ENCODE assay signal across 33 cellular contexts in genomic region chr1:46543761-46544560, GRCh38. TPM values are rescaled to one million over a fixed set of nuclear protein-coding genes. Genes with fewer than 3 reads are reported as not detected.
DNase-seq lines count a peak whose midpoint lies in the region; ATAC-seq and TF ChIP-seq lines count a peak whose summit lies in the region.
"Had no signal": no experiment of that assay in that cellular context is flagged by ENCODE, and none has a peak within 500 bp of the region (broad histone marks: within the 10 kb centered on the region; RNA-seq: fewer than 3 reads in every experiment).

No MANE protein-coding gene starts in this region.

- H3K9me3 ChIP-seq in HUES6 (ENCODE audit: control insufficient read depth, insufficient read depth, low read depth, low read length): no peaks in the 10 kb centered on the region
- H3K9me3 ChIP-seq in iPS DF 6.9 (ENCODE audit: control insufficient read depth, insufficient read depth, low read length): no peaks in the 10 kb centered on the region
- no peaks in the 10 kb centered on the region for H3K9me3 ChIP-seq in neural cell (ENCODE audit: low read length)
- no peaks in the 10 kb centered on the region for H3K9me3 ChIP-seq in SJCRH30 (replicated peaks)
- H3K9me3 ChIP-seq: adrenal gland, testis had no signal

- TF ChIP-seq RAD21 in neural cell (conservative IDR thresholded peaks at IDR 0.05): no peak

- no peaks in the 10 kb centered on the region for H3K9me2 ChIP-seq in neural cell (ENCODE audit: insufficient read depth, low read length)

- peaks cover 13% of the 10 kb centered on the region for H3K4me1 ChIP-seq in HUES6 (ENCODE audit: control insufficient read depth, insufficient read depth, low read length)
- H3K4me1 ChIP-seq in iPS DF 6.9 (ENCODE audit: control insufficient read depth, insufficient read depth, low read length): peaks cover 4% of the 10 kb centered on the region; the same call in 1 of the 2 replicates
- H3K4me1 ChIP-seq in SJCRH30: no peaks in the 10 kb centered on the region
- H3K4me1 ChIP-seq: adrenal gland, testis had no signal

- peaks cover 3% of the 10 kb centered on the region for H3K4me1 Mint-ChIP-seq in chondrocyte (ENCODE audit: low read depth)
- H3K4me1 Mint-ChIP-seq: activated B cell treated with CpG ODN at 0.5 μM for 24 hours had no signal

- H3K9ac ChIP-seq in HUES6 (ENCODE audit: low read length) (no peak overlapping the region), neural cell (ENCODE audit: low read length) (peak overlapping the region; percentile 12)

- TF ChIP-seq CTCF in chondrocyte (IDR thresholded peaks at IDR 0.05) (no peak), neural cell (IDR thresholded peaks at IDR 0.05; ENCODE audit: poor library complexity, severe bottlenecking) (no peak)

- peaks cover 60% of the 10 kb centered on the region for H3K27me3 Mint-ChIP-seq in chondrocyte (ENCODE audit: low read depth)

- no peak for ATAC-seq in GM18498 (IDR thresholded peaks at IDR 0.05; ENCODE audit: unreplicated experiment)
- ATAC-seq: natural killer cell treated with Interleukin-12 subunit alpha and Interleukin-12 subunit beta and Interleukin-15 and Interleukin-18, amount 100 ng/mL, for 72 hours; stimulated activated naive B cell treated with anti-CD40 and anti-IgM and Interleukin-4, amounts not matched to agents 10 μg/mL and 1 μg/mL and 100 μg/mL, for 72 hours had no signal

- no peaks in the 10 kb centered on the region for H3K79me2 ChIP-seq in neural cell (replicated peaks; ENCODE audit: insufficient read depth, low read length)

- H3K4me3 ChIP-seq in HUES6 (ENCODE audit: low read depth, low read length) (peak overlapping the region; percentile 56), iPS DF 6.9 (ENCODE audit: low read length) (peak overlapping the region; percentile 38; the same call in 1 of the 2 replicates), neural cell (ENCODE audit: low read length) (peak overlapping the region; percentile 57), SJCRH30 (no peak overlapping the region)
- H3K4me3 ChIP-seq: adrenal gland had no signal

- no peak overlapping the region for H2AFZ ChIP-seq in neural cell (ENCODE audit: low read depth, low read length)

- WGBS in iPS DF 6.9 (ENCODE audit: insufficient coverage, insufficient read length): no CpG with 5 or more reads among the region's 58 CpGs

- H3K4me3 Mint-ChIP-seq in chondrocyte (ENCODE audit: unreplicated experiment): peak overlapping the region; percentile 23
- H3K4me3 Mint-ChIP-seq: activated B cell treated with CpG ODN at 0.5 μM for 24 hours; IgD-negative memory B cell; natural killer cell treated with Interleukin-12 subunit alpha and Interleukin-12 subunit beta and Interleukin-15 and Interleukin-18, amount 100 ng/mL, for 72 hours; stimulated activated naive B cell treated with anti-CD40 and anti-IgM and Interleukin-4, amounts not matched to agents 10 μg/mL and 1 μg/mL and 100 μg/mL, for 72 hours had no signal

- no peak overlapping the region for H3K27ac Mint-ChIP-seq in chondrocyte (ENCODE audit: unreplicated experiment)
- H3K27ac Mint-ChIP-seq: activated B cell treated with CpG ODN at 0.5 μM for 24 hours; IgD-negative memory B cell; natural killer cell treated with Interleukin-12 subunit alpha and Interleukin-12 subunit beta and Interleukin-15 and Interleukin-18, amount 100 ng/mL, for 72 hours; stimulated activated naive B cell treated with anti-CD40 and anti-IgM and Interleukin-4, amounts not matched to agents 10 μg/mL and 1 μg/mL and 100 μg/mL, for 72 hours had no signal

- H3F3A ChIP-seq in neural cell (ENCODE audit: insufficient read depth, low read length, poor library complexity, severe bottlenecking): no peaks in the 10 kb centered on the region

- peaks cover 2% of the 10 kb centered on the region for H3K36me3 Mint-ChIP-seq in chondrocyte (ENCODE audit: low read depth)
- H3K36me3 Mint-ChIP-seq: natural killer cell treated with Interleukin-12 subunit alpha and Interleukin-12 subunit beta and Interleukin-15 and Interleukin-18, amount 100 ng/mL, for 72 hours; stimulated activated naive B cell treated with anti-CD40 and anti-IgM and Interleukin-4, amounts not matched to agents 10 μg/mL and 1 μg/mL and 100 μg/mL, for 72 hours had no signal

- no peak overlapping the region for H3K4me2 ChIP-seq in neural cell (ENCODE audit: low read length)

- H3K27ac ChIP-seq in HUES6 (ENCODE audit: low read depth, low read length) (no peak overlapping the region), iPS DF 6.9 (ENCODE audit: low read length) (no peak overlapping the region), neural cell (ENCODE audit: low read length) (no peak overlapping the region), SJCRH30 (no peak overlapping the region), substantia nigra (ENCODE audit: low read depth, low read length, poor library complexity, severe bottlenecking) (no peak overlapping the region)
- H3K27ac ChIP-seq: adrenal gland, C4-2B, epithelial cell of prostate, HL-60, testis had no signal

- H3K36me3 ChIP-seq in HUES6 (ENCODE audit: control insufficient read depth, insufficient read depth, low read length): no peaks in the 10 kb centered on the region
- no peaks in the 10 kb centered on the region for H3K36me3 ChIP-seq in iPS DF 6.9 (ENCODE audit: control insufficient read depth, insufficient read depth, low read length)
- H3K36me3 ChIP-seq in neural cell (ENCODE audit: insufficient read depth, low read length): no peaks in the 10 kb centered on the region
- H3K36me3 ChIP-seq in SJCRH30: no peaks in the 10 kb centered on the region
- H3K36me3 ChIP-seq: adrenal gland had no signal

- DNase-seq in chondrocyte (ENCODE audit: low spot score): no peak
- DNase-seq in iPS DF 6.9 (ENCODE audit: low read depth, low spot score): no peak
- no peak for DNase-seq in activated CD8-positive, alpha-beta memory T cell treated with anti-CD3 and anti-CD28 coated beads, Interleukin-2, amount 50 U/mL, for 4 hours
- no peak for DNase-seq in SJCRH30
- DNase-seq in substantia nigra (lab: John Stamatoyannopoulos, UW): no peak
- DNase-seq: activated B cell treated with CpG ODN at 0.5 μM for 24 hours; activated CD4-positive, alpha-beta T cell treated with anti-CD3 and anti-CD28 coated beads, Interleukin-2, amount 50 U/mL, for 48 hours; activated effector memory CD4-positive, alpha-beta T cell treated with Interleukin-2 at 50 U/mL for 16 hours; adrenal gland; Calu3; EL; foreskin fibroblast; midbrain; NCI-H1417; NCI-H2107; NCI-H524; stimulated activated naive B cell treated with anti-CD40 and anti-IgM and Interleukin-4, amounts not matched to agents 10 μg/mL and 1 μg/mL and 100 μg/mL, for 72 hours; T1000; testis had no signal

- no peaks in the 10 kb centered on the region for H4K20me1 ChIP-seq in neural cell (ENCODE audit: insufficient read depth)

- no peak for TF ChIP-seq EP300 in neural cell (conservative IDR thresholded peaks at IDR 0.05; ENCODE audit: poor library complexity, severe bottlenecking)

- H3K27me3 ChIP-seq in HUES6 (ENCODE audit: control insufficient read depth, insufficient read depth, low read length) (peaks cover 90% of the 10 kb centered on the region), iPS DF 6.9 (ENCODE audit: control insufficient read depth, insufficient read depth, low read length) (peaks cover 35% of the 10 kb centered on the region), neural cell (ENCODE audit: insufficient read depth, low read depth, low read length) (peaks cover 53% of the 10 kb centered on the region), SJCRH30 (peaks cover 19% of the 10 kb centered on the region)
- H3K27me3 ChIP-seq: testis had no signal

- no peaks in the 10 kb centered on the region for H3K9me3 Mint-ChIP-seq in chondrocyte (ENCODE audit: low read depth)
- H3K9me3 Mint-ChIP-seq: activated B cell treated with CpG ODN at 0.5 μM for 24 hours; IgD-negative memory B cell; natural killer cell treated with Interleukin-12 subunit alpha and Interleukin-12 subunit beta and Interleukin-15 and Interleukin-18, amount 100 ng/mL, for 72 hours; stimulated activated naive B cell treated with anti-CD40 and anti-IgM and Interleukin-4, amounts not matched to agents 10 μg/mL and 1 μg/mL and 100 μg/mL, for 72 hours had no signal

TF ChIP-seq in neural cell, 6 proteins besides CTCF, POLR2A, EP300 and RAD21:
- no peak for TF ChIP-seq POLR2AphosphoS5 (IDR thresholded peaks at IDR 0.05)
- TF ChIP-seq EZH2 (IDR thresholded peaks at IDR 0.05; ENCODE audit: borderline replicate concordance, insufficient read depth, low read length, poor library complexity, severe bottlenecking): no peak
- TF ChIP-seq TAF1 (IDR thresholded peaks at IDR 0.05; ENCODE audit: low read depth): no peak
- TF ChIP-seq SMC3 (conservative IDR thresholded peaks at IDR 0.05; ENCODE audit: poor library complexity): no peak
- TF ChIP-seq, protein P1, sequence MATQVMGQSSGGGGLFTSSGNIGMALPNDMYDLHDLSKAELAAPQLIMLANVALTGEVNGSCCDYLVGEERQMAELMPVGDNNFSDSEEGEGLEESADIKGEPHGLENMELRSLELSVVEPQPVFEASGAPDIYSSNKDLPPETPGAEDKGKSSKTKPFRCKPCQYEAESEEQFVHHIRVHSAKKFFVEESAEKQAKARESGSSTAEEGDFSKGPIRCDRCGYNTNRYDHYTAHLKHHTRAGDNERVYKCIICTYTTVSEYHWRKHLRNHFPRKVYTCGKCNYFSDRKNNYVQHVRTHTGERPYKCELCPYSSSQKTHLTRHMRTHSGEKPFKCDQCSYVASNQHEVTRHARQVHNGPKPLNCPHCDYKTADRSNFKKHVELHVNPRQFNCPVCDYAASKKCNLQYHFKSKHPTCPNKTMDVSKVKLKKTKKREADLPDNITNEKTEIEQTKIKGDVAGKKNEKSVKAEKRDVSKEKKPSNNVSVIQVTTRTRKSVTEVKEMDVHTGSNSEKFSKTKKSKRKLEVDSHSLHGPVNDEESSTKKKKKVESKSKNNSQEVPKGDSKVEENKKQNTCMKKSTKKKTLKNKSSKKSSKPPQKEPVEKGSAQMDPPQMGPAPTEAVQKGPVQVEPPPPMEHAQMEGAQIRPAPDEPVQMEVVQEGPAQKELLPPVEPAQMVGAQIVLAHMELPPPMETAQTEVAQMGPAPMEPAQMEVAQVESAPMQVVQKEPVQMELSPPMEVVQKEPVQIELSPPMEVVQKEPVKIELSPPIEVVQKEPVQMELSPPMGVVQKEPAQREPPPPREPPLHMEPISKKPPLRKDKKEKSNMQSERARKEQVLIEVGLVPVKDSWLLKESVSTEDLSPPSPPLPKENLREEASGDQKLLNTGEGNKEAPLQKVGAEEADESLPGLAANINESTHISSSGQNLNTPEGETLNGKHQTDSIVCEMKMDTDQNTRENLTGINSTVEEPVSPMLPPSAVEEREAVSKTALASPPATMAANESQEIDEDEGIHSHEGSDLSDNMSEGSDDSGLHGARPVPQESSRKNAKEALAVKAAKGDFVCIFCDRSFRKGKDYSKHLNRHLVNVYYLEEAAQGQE (IDR thresholded peaks at IDR 0.05; ENCODE audit: borderline replicate concordance): no peak
- no peak for TF ChIP-seq MXI1 (conservative IDR thresholded peaks at IDR 0.05; ENCODE audit: poor library complexity, severe bottlenecking)
TF ChIP-seq in neural cell: peak in this region for 0.

RNA-seq across cellular contexts. Expression of gene KNCN, which starts 7.5 kb away (rescaled TPM):
- total RNA-seq in chondrocyte: not detected in 3 replicates
- not detected in 2 replicates for polyA plus RNA-seq in neural cell
- not detected in 2 replicates for polyA minus RNA-seq in neural cell
- 0.12 and 0.25 TPM in 2 replicates for total RNA-seq in SJCRH30 (2014; rRNA removed; shearing (Covaris generic))
- total RNA-seq: activated B cell treated with CpG ODN at 0.5 μM for 24 hours; adrenal gland; bronchial epithelial cell; Calu3; M059J; natural killer cell treated with Interleukin-12 subunit alpha and Interleukin-12 subunit beta and Interleukin-15 and Interleukin-18, amount 100 ng/mL, for 72 hours; posterior vena cava; RPMI7951; skeletal muscle tissue had no signal
- polyA plus RNA-seq: AG04450, IgD-negative memory B cell had no signal

RNA-seq across cellular contexts. Expression of gene DMBX1, which starts 54.3 kb away (rescaled TPM):
- total RNA-seq in chondrocyte: not detected in 3 replicates
- polyA plus RNA-seq in neural cell: 0.28 TPM in 1 of 2 replicates, not detected in the other
- not detected in 2 replicates for polyA minus RNA-seq in neural cell
- not detected in 2 replicates for total RNA-seq in SJCRH30 (2014; rRNA removed; shearing (Covaris generic))
- total RNA-seq: activated B cell treated with CpG ODN at 0.5 μM for 24 hours, bronchial epithelial cell, M059J, posterior vena cava, RPMI7951, skeletal muscle tissue had no signal
- polyA plus RNA-seq: AG04450, IgD-negative memory B cell had no signal
